22 cellular contexts compared by ENCODE assay signal in the genomic region with DNA sequence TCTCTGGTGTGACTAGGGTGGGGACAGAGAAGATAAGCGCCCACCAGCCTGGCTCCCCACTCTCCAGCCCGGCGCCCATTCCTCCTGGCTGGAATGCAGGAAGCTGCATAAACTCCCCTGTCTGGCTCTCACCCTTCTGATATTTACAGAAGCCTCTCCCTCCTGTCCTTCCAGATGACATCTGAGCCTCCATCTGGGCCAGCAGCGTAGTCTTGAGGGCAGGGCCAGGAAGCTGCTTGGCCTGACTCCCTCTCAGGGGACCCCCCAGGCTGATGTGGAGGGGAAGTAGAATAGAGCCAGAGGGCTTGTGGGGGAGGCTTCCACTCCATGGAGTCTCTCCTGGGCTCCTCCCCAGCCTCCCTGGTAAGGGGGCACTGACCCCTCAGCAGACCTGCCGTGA. TPM values are rescaled to one million over a fixed set of nuclear protein-coding genes. Genes with fewer than 3 reads are reported as not detected.
DNase-seq lines count a peak whose midpoint lies in the region; ATAC-seq and TF ChIP-seq lines count a peak whose summit lies in the region.
"Had no signal": no experiment of that assay in that cellular context is flagged by ENCODE, and none has a peak within 500 bp of the region (broad histone marks: within the 10 kb centered on the region; RNA-seq: fewer than 3 reads in every experiment).

No MANE protein-coding gene starts in this region.

- no peak overlapping the region for H3K4me2 ChIP-seq in PC-3 (ENCODE audit: low read length)

- no peak overlapping the region for H3K4me3 ChIP-seq in NB4 (ENCODE audit: low read depth, low read length)
- no peak overlapping the region for H3K4me3 ChIP-seq in PC-3 (ENCODE audit: low read length)
- no peak overlapping the region for H3K4me3 ChIP-seq in prostate gland
- H3K4me3 ChIP-seq: Peyer's patch, SJCRH30 had no signal

- H3K36me3 ChIP-seq in PC-3 (ENCODE audit: low read depth, low read length) = no peaks in the 10 kb centered on the region
- no peaks in the 10 kb centered on the region for H3K36me3 ChIP-seq in prostate gland
- H3K36me3 ChIP-seq: Peyer's patch, SJCRH30 had no signal

- H3K9me3 ChIP-seq in PC-3 (ENCODE audit: low read length) (no peaks in the 10 kb centered on the region), prostate gland (no peaks in the 10 kb centered on the region)
- H3K9me3 ChIP-seq: Peyer's patch, SJCRH30 had no signal

- ATAC-seq in PC-3 (peak; percentile 67), left colon (peak; percentile 86), GM21423 (IDR thresholded peaks at IDR 0.05; ENCODE audit: unreplicated experiment) (no peak), HG02678 (IDR thresholded peaks at IDR 0.05; ENCODE audit: unreplicated experiment) (no peak)
- ATAC-seq: CD8-positive, alpha-beta T cell; HCT116; T-cell had no signal

- TF ChIP-seq CTCF in NB4 (IDR thresholded peaks at IDR 0.05; ENCODE audit: low read depth, low read length) = no peak
- no peak for TF ChIP-seq CTCF in PC-3 (conservative IDR thresholded peaks at IDR 0.05; ENCODE audit: low read depth, low read length)
- TF ChIP-seq CTCF in prostate gland (IDR thresholded peaks at IDR 0.05) = no peak

- peak; percentile 60 for DNase-seq in NB4 (ENCODE audit: low read depth)
- DNase-seq in PC-3 = peak; percentile 25
- peak; percentile 40 to 43 for DNase-seq in left colon
- DNase-seq in prostate gland (ENCODE audit: low spot score) = peak; percentile 12
- DNase-seq in ACHN = no peak
- DNase-seq: C1 segment of cervical spinal cord; CD8-positive, alpha-beta T cell; GDM1; KBM-7; MM.1S; NCI-H1092 treated with DMSO at 0.1 percent for 48 hours; NCI-H146; NCI-H2029; NCI-H446 treated with DMSO at 0.1 percent for 48 hours; NCI-H748 treated with DMSO at 0.1 percent for 48 hours; NK-92 treated with Interleukin-12 subunit alpha and Interleukin-12 subunit beta, amount 100 ng/mL, for 24 hours; Peyer's patch; SJCRH30; T-cell had no signal

- POLR2A ChIA-PET in PC-3 (lab: Charles Lee; ENCODE audit: unreplicated experiment) = no interaction called here

- BruUV-seq in PC-3 (replicated peaks; lab: Mats Ljungman, UMichigan) = no TSS peak

- in situ Hi-C loops in ACHN (cut with HindIII; ENCODE audit: low pct_ligation_motif_present, low pct_unique_long_range_greater_than_20kb, low sequenced_read_pairs) = no loop called here

- no peaks in the 10 kb centered on the region for H3K4me1 ChIP-seq in PC-3 (ENCODE audit: insufficient read depth, low read length)
- no peaks in the 10 kb centered on the region for H3K4me1 ChIP-seq in prostate gland (replicated peaks)
- H3K4me1 ChIP-seq: Peyer's patch, SJCRH30 had no signal

- H2AFZ ChIP-seq in PC-3 (ENCODE audit: low read length) = no peak overlapping the region

- no peak overlapping the region for H3K9ac ChIP-seq in PC-3 (ENCODE audit: low read length)

- peaks cover 18% of the 10 kb centered on the region for H3K27me3 ChIP-seq in PC-3 (ENCODE audit: low read length)
- no peaks in the 10 kb centered on the region for H3K27me3 ChIP-seq in prostate gland (replicated peaks; ENCODE audit: insufficient read depth)
- H3K27me3 ChIP-seq: Peyer's patch had no signal

- TF ChIP-seq POLR2A in NB4 (IDR thresholded peaks at IDR 0.05; ENCODE audit: extremely low read depth, insufficient read length) (no peak), prostate gland (IDR thresholded peaks at IDR 0.05) (no peak)

- no peaks in the 10 kb centered on the region for H3K9me2 ChIP-seq in PC-3 (replicated peaks; ENCODE audit: low read length)

- CTCF ChIA-PET in PC-3 (lab: Charles Lee) = no interaction called here

- no peaks in the 10 kb centered on the region for H3F3A ChIP-seq in PC-3 (ENCODE audit: low read length, unreplicated experiment)

- H4K20me1 ChIP-seq in PC-3 (ENCODE audit: low read length) = no peaks in the 10 kb centered on the region

- intact Hi-C loops in PC-3 (cut with micrococcal nuclease) (no loop called here), left colon (cut with DNase I, micrococcal nuclease) (no loop called here), prostate gland (cut with DNase I) (no loop called here)

- WGBS in prostate gland = 44% methylated on average over 5 of the region's 5 CpGs

- H3K79me2 ChIP-seq in PC-3 (ENCODE audit: low read length) = no peaks in the 10 kb centered on the region

- H3K27ac ChIP-seq in PC-3 (ENCODE audit: low read length) (no peak overlapping the region), prostate gland (no peak overlapping the region)
- H3K27ac ChIP-seq: Peyer's patch, SJCRH30 had no signal

RNA-seq across cellular contexts. Expression of a gene that starts 49.9 kb away (rescaled TPM):
- total RNA-seq in PC-3 (2014; rRNA removed) (not detected in 2 replicates), left colon (1 to 10 TPM; 1.2 to 2.2 TPM), prostate gland (10 to 100 TPM in 1 of 2 donors, 1 to 10 TPM in 1; 2.9 to 10.2 TPM)
- total RNA-seq: CD8-positive, alpha-beta T cell had no signal

Comparison
In these comparisons a context has a peak if more than half of its experiments do, and no peak if none do; other contexts are left out.
1. ATAC-seq: peak in PC-3 (single experiment) and left colon (single experiment); none in GM21423 (single experiment) and HG02678 (single experiment).